Comparison of ENCODE assay signal across 20 cellular contexts in genomic region chr3:170327040-170327808, GRCh38.
"Had no signal": no experiment of that assay in that cellular context is flagged by ENCODE, and none has a peak within 500 bp of the region (broad histone marks: within the 10 kb centered on the region; RNA-seq: fewer than 3 reads in every experiment).

No MANE protein-coding gene starts in this region.

- ATAC-seq: activated CD4-positive, CD25-positive, alpha-beta regulatory T cell treated with anti-CD3 and anti-CD28 coated beads, Interleukin-2, amount 50 U/mL, for 24 hours; activated CD8-positive, alpha-beta memory T cell treated with anti-CD3 and anti-CD28 coated beads, Interleukin-2, amount 10 ng/mL, durations not matched to agents 7 days and 5 days; activated T-cell treated with anti-CD3 and anti-CD28 coated beads, Interleukin-2, amount 50 U/mL, for 4 hours; left lung; pancreas had no signal

- H3K9me3 ChIP-seq: adrenal gland, pancreas, thyroid gland had no signal

- H3K27ac ChIP-seq: adrenal gland, coronary artery, left lung, pancreas, thyroid gland had no signal

- FAIRE-seq: endothelial cell of umbilical vein, pancreas had no signal

- H3K36me3 Mint-ChIP-seq: activated CD8-positive, alpha-beta memory T cell treated with anti-CD3 and anti-CD28 coated beads, Interleukin-2, amount 10 ng/mL, durations not matched to agents 7 days and 5 days had no signal

- DNase-seq: activated CD4-positive, alpha-beta T cell treated with anti-CD3 and anti-CD28 coated beads, Interleukin-2, amount 50 U/mL, for 4 hours; activated CD8-positive, alpha-beta memory T cell treated with anti-CD3 and anti-CD28 coated beads, Interleukin-2, amount 10 ng/mL, durations not matched to agents 7 days and 5 days; activated naive CD4-positive, alpha-beta T cell treated with Interleukin-2 at 50 U/mL for 16 hours; activated T-cell treated with anti-CD3 and anti-CD28 coated beads, Interleukin-2, amount 50 U/mL, for 4 hours; central memory CD4-positive, alpha-beta T cell; effector CD4-positive, alpha-beta T cell; foreskin melanocyte; head of caudate nucleus; islet precursor cell; left lung; mesendoderm; stimulated activated CD4-positive, alpha-beta T cell treated with anti-CD3 and anti-CD28 coated beads, Interleukin-4, amount 100 ng/mL, for 1 hour; SW 1271; thyroid gland had no signal

- H3K9me3 Mint-ChIP-seq: activated T-cell treated with anti-CD3 and anti-CD28 coated beads, Interleukin-2, amount 50 U/mL, for 4 hours; T-helper 2 cell treated with Interferon-gamma antibody and Interleukin-4, amounts not matched to agents 5 μg/mL and 100 μg/mL, for 36 hours had no signal

- H3K27me3 ChIP-seq: adrenal gland, left lung, pancreas, thyroid gland had no signal

- H3K27ac Mint-ChIP-seq: activated CD8-positive, alpha-beta memory T cell treated with anti-CD3 and anti-CD28 coated beads, Interleukin-2, amount 10 ng/mL, durations not matched to agents 7 days and 5 days; T-helper 2 cell treated with Interferon-gamma antibody and Interleukin-4, amounts not matched to agents 5 μg/mL and 100 μg/mL, for 36 hours had no signal

- H3K4me1 ChIP-seq: adrenal gland, left lung, thyroid gland had no signal

- H3K4me3 ChIP-seq: adrenal gland, coronary artery, left lung, pancreas, thyroid gland had no signal

- H3K36me3 ChIP-seq: adrenal gland, left lung, pancreas, thyroid gland had no signal

- H3K4me3 Mint-ChIP-seq: activated CD8-positive, alpha-beta memory T cell treated with anti-CD3 and anti-CD28 coated beads, Interleukin-2, amount 10 ng/mL, durations not matched to agents 7 days and 5 days; activated T-cell treated with anti-CD3 and anti-CD28 coated beads, Interleukin-2, amount 50 U/mL, for 4 hours; T-helper 2 cell treated with Interferon-gamma antibody and Interleukin-4, amounts not matched to agents 5 μg/mL and 100 μg/mL, for 36 hours had no signal
